In the genomic region with DNA sequence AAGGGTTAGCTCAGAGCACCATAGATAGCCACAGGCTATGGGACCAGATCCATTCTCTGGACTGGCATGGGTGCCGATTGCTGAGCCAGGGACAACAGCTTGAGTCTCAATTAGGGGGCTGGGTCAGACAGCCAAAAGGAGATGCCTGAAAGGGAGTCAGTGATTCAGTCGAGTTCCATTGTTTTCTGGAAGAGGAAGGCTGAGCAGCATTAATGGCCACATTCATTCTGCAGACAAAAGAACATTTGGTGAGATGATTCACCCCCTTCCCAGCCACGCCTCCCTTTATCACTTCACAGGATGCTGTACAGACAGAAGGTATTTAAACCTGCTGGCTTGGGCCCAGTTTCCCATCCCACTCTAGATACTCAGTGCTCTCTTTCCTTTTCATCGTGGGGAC, we compare ENCODE assay signal across 8 cellular contexts.
A peak's percentile ranks its signal among the peaks of the same experiment; 100 is the strongest.
DNase-seq lines count a peak whose midpoint lies in the region; ATAC-seq and TF ChIP-seq lines count a peak whose summit lies in the region.

No MANE protein-coding gene starts in this region.

- H2BK15ac ChIP-seq in IMR-90 (ENCODE audit: low read depth, low read length), result peak overlapping the region; percentile 35; the same call in 2 of the 3 replicates

- peak; percentile 34; the same call in 1 of the 2 replicates for TF ChIP-seq POLR2A in IMR-90 (IDR thresholded peaks at IDR 0.05; ENCODE audit: low read depth, low read length)

- H3K4me3 ChIP-seq in IMR-90 (ENCODE audit: insufficient read depth, low read depth, low read length), result no peak overlapping the region
- H3K4me3 ChIP-seq in astrocyte of the spinal cord (ENCODE audit: low read depth, low read length), result no peak overlapping the region
- H3K4me3 ChIP-seq in tibial artery, result no peak overlapping the region

- in situ Hi-C loops in IMR-90 (cut with MboI; ENCODE audit: low sequenced_read_pairs), result no loop called here
- in situ Hi-C loops in astrocyte of the spinal cord (cut with HindIII; ENCODE audit: low sequenced_read_pairs), result no loop called here

- H4K91ac ChIP-seq in IMR-90 (ENCODE audit: insufficient read depth, low read depth, low read length), result peak overlapping the region; percentile 34; the same call in 1 of the 2 replicates

- H2AFZ ChIP-seq in IMR-90 (replicated peaks; ENCODE audit: low read length, poor library complexity), result no peak overlapping the region

- TF ChIP-seq CTCF in IMR-90 (conservative IDR thresholded peaks at IDR 0.05; ENCODE audit: low read depth, low read length) (no peak), astrocyte of the spinal cord (IDR thresholded peaks at IDR 0.05; ENCODE audit: low read depth, low read length) (no peak), tibial artery (IDR thresholded peaks at IDR 0.05) (no peak)

- H2BK20ac ChIP-seq in IMR-90 (ENCODE audit: low read depth, low read length), result peak overlapping the region; percentile 59; the same call in 1 of the 2 replicates

- peak overlapping the region; percentile 44 for H3K14ac ChIP-seq in IMR-90 (replicated peaks; ENCODE audit: low read depth, low read length)

- dilution Hi-C loops in IMR-90 (cut with HindIII; ENCODE audit: low sequenced_read_pairs, unreplicated experiment), result no loop called here

- H4K20me1 ChIP-seq in IMR-90 (ENCODE audit: insufficient read depth, low read length), result no peaks in the 10 kb centered on the region

- peak overlapping the region; percentile 22 for H2BK5ac ChIP-seq in IMR-90 (ENCODE audit: low read depth, low read length, poor library complexity, severe bottlenecking)

- H3K9ac ChIP-seq in IMR-90 (ENCODE audit: low read depth, low read length), result no peak overlapping the region

- peaks cover 9% of the 10 kb centered on the region; the same call in 1 of the 2 replicates for H3K9me1 ChIP-seq in IMR-90 (ENCODE audit: insufficient read depth, low read length)

- peak overlapping the region; percentile 59 for H2BK120ac ChIP-seq in IMR-90 (ENCODE audit: low read depth, low read length)

- no TSS peak for BruUV-seq in IMR-90 (replicated peaks; lab: Mats Ljungman, UMichigan)

- CTCF ChIA-PET in IMR-90 (lab: Yijun Ruan, JAX), result no interaction called here

- peak; percentile 84 for DNase-seq in IMR-90
- peak; percentile 90 for DNase-seq in astrocyte of the spinal cord (ENCODE audit: low read depth, low spot score)
- DNase-seq in inferior parietal cortex (ENCODE audit: extremely low spot score), result peak; percentile 83
- no peak for DNase-seq in tibial artery
- DNase-seq in T-helper 2 cell, result no peak
- DNase-seq in dedifferentiated amniotic fluid mesenchymal stem cell (ENCODE audit: extremely low spot score), result no peak

- H3K4me2 ChIP-seq in IMR-90 (ENCODE audit: low read depth, low read length), result no peak overlapping the region

- intact Hi-C loops in IMR-90 (cut with micrococcal nuclease), result no loop called here
- intact Hi-C loops in tibial artery (cut with DNase I; ENCODE audit: low total_unique reads), result no loop called here

- ATAC-seq in IMR-90 (ENCODE audit: low read depth), result peak; percentile 9; the same call in 1 of the 2 replicates
- no peak for ATAC-seq in HG03196 (IDR thresholded peaks at IDR 0.05; ENCODE audit: unreplicated experiment)
- ATAC-seq in GM18870 (IDR thresholded peaks at IDR 0.05; ENCODE audit: unreplicated experiment), result no peak

- H3K23ac ChIP-seq in IMR-90 (ENCODE audit: low read depth, low read length), result no peak overlapping the region

- H3K4ac ChIP-seq in IMR-90 (ENCODE audit: low read depth, low read length), result peak overlapping the region; percentile 42

- TF ChIP-seq RAD21 in IMR-90 (IDR thresholded peaks at IDR 0.05; ENCODE audit: low read length), result peak; percentile 5; the same call in 1 of the 2 replicates

- H4K8ac ChIP-seq in IMR-90 (ENCODE audit: low read depth in 2 of 2, low read length in 2 of 2), result peak overlapping the region in 1 of 2 experiments; percentile 63; a peak in 1 of 4 replicates

- H3K36me3 ChIP-seq in IMR-90 (ENCODE audit: control insufficient read depth, insufficient read depth, low read length) (no peaks in the 10 kb centered on the region), tibial artery (no peaks in the 10 kb centered on the region)

- H4K5ac ChIP-seq in IMR-90 (ENCODE audit: low read depth, low read length), result peak overlapping the region; percentile 29; the same call in 1 of the 2 replicates

- POLR2A ChIA-PET in IMR-90 (lab: Charles Lee; ENCODE audit: unreplicated experiment), result no interaction called here

- H2AK9ac ChIP-seq in IMR-90 (replicated peaks; ENCODE audit: low read depth, low read length, poor library complexity), result no peak overlapping the region

- H2AK5ac ChIP-seq in IMR-90 (ENCODE audit: low read depth, low read length), result peak overlapping the region; percentile 20

- peak overlapping the region; percentile 8; the same call in 1 of the 2 replicates for H3K18ac ChIP-seq in IMR-90 (ENCODE audit: low read depth, low read length)

- no peak overlapping the region for H3K56ac ChIP-seq in IMR-90 (ENCODE audit: extremely low read depth, insufficient read depth, low read length)

- no peaks in the 10 kb centered on the region for H3K27me3 ChIP-seq in IMR-90 (ENCODE audit: control insufficient read depth, insufficient read depth, low read length)
- H3K27me3 ChIP-seq in tibial artery, result no peaks in the 10 kb centered on the region

- H3K27ac ChIP-seq in IMR-90 (ENCODE audit: insufficient read depth, low read length), result peak overlapping the region; percentile 27; the same call in 1 of the 2 replicates
- H3K27ac ChIP-seq in tibial artery, result peak overlapping the region; percentile 70 to 77

- H3K4me1 ChIP-seq in IMR-90 (ENCODE audit: control insufficient read depth, insufficient read depth, low read length), result peaks cover 20% of the 10 kb centered on the region
- peaks cover 0 to 31% (median 23%) of the 10 kb centered on the region in 4 donors for H3K4me1 ChIP-seq in tibial artery

- H3K9me3 ChIP-seq in IMR-90 (ENCODE audit: control insufficient read depth, insufficient read depth, low read length), result no peaks in the 10 kb centered on the region
- no peaks in the 10 kb centered on the region for H3K9me3 ChIP-seq in tibial artery

- no peaks in the 10 kb centered on the region for H3K79me1 ChIP-seq in IMR-90 (ENCODE audit: low read depth in 1 of 2, low read length in 2 of 2)

- no CpG with 5 or more reads among the region's 4 CpGs for WGBS in IMR-90 (ENCODE audit: extremely low coverage in 2 of 2, insufficient read length in 1 of 2), 2 experiments

TF ChIP-seq in IMR-90, 13 proteins besides CTCF, POLR2A, EP300 and RAD21:
- TF ChIP-seq CHD1 (IDR thresholded peaks at IDR 0.05; ENCODE audit: low read depth, low read length), result no peak
- no peak for TF ChIP-seq ELK1 (IDR thresholded peaks at IDR 0.05; ENCODE audit: borderline replicate concordance, low read depth, low read length)
- no peak for TF ChIP-seq CEBPB (IDR thresholded peaks at IDR 0.05; ENCODE audit: low read depth, low read length)
- TF ChIP-seq, protein P1, sequence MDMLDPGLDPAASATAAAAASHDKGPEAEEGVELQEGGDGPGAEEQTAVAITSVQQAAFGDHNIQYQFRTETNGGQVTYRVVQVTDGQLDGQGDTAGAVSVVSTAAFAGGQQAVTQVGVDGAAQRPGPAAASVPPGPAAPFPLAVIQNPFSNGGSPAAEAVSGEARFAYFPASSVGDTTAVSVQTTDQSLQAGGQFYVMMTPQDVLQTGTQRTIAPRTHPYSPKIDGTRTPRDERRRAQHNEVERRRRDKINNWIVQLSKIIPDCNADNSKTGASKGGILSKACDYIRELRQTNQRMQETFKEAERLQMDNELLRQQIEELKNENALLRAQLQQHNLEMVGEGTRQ (IDR thresholded peaks at IDR 0.05; ENCODE audit: low read depth, low read length), result no peak
- no peak for TF ChIP-seq MAFK (IDR thresholded peaks at IDR 0.05; ENCODE audit: low read depth, low read length)
- no peak for TF ChIP-seq RCOR1 (IDR thresholded peaks at IDR 0.05; ENCODE audit: insufficient replicate concordance, low read length)
TF ChIP-seq in IMR-90: peak in this region for 0.

Comparison
In these comparisons a context has a peak if more than half of its experiments do, and no peak if none do; other contexts are left out.
1. DNase-seq: peak in IMR-90 (single experiment), astrocyte of the spinal cord (single experiment) and inferior parietal cortex (single experiment); none in tibial artery (0 of 2), T-helper 2 cell (0 of 5) and dedifferentiated amniotic fluid mesenchymal stem cell (single experiment).